Comparison of ENCODE assay signal across 15 cellular contexts in the genomic region with DNA sequence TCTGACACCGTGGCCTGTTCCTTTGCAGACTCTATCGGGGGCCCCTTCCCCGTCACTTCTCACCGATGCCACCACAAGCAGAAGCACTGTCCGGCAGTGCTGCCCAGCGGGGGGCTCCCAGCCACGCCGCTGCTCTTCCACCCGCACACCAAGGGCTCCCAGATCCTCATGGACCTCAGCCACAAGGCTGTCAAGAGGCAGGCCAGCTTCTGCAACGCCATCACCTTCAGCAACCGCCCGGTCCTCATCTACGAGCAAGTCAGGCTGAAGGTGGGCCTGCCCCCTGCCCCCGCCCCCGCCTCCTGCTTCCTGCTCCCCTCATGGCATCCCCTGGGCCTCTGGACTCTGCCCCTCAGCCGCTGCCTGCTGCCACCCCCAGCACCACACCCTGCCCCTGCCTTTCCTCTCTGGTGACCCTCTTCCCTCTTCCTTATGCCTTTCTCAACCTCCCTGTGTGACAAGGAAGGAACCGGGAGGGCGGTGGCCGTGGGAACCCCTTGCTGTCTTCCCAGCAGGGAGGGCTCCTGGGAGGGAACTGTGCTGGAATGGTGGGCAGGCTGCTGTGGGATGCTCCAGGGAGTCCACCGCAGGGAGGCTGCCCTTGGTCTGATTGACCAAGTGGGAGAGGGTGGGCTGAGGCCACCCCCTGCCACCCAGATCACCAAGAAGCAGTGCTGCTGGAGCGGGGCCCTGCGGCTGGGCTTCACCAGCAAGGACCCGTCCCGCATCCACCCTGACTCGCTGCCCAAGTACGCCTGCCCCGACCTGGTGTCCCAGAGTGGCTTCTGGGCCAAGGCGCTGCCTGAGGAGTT.
DNase-seq lines count a peak whose midpoint lies in the region; ATAC-seq, FAIRE-seq and TF ChIP-seq lines count a peak whose summit lies in the region.
"Had no signal": no experiment of that assay in that cellular context is flagged by ENCODE, and none has a peak within 500 bp of the region (broad histone marks: within the 10 kb centered on the region; RNA-seq: fewer than 3 reads in every experiment).

No MANE protein-coding gene starts in this region.

- no peak overlapping the region for H3K27ac ChIP-seq in HepG2 (ENCODE audit: extremely low read length, insufficient read depth, low read length)
- H3K27ac ChIP-seq: BLaER1 treated with 17β-estradiol and CSF1 and Interleukin-3, amounts not matched to agents 10 nM and 100 nM had no signal

- intact Hi-C loops in HepG2 (cut with micrococcal nuclease; ENCODE audit: unreplicated experiment): no loop called here
- intact Hi-C loops in sciatic nerve (cut with DNase I): no loop called here

- H3K9me3 ChIP-seq in HepG2 (ENCODE audit: low read length): no peaks in the 10 kb centered on the region
- H3K9me3 ChIP-seq: BLaER1 treated with 17β-estradiol and CSF1 and Interleukin-3, amounts not matched to agents 10 nM and 100 nM had no signal

- no peak overlapping the region for H2AFZ ChIP-seq in HepG2 (ENCODE audit: low read length)
- H2AFZ ChIP-seq: GM23338 had no signal

- in situ Hi-C loops in HepG2 (cut with HindIII; ENCODE audit: extremely low pct_ligation_motif_present, low pct_unique_long_range_greater_than_20kb): no loop called here

- TF ChIP-seq POLR2A in HepG2 (IDR thresholded peaks at IDR 0.05; ENCODE audit: insufficient read depth in 1 of 2, low read depth in 2 of 2, low read length in 2 of 2): no peak

- H3K27me3 ChIP-seq in HepG2 (ENCODE audit: control insufficient read depth in 1 of 2, insufficient read depth in 2 of 2, low read length in 2 of 2): peaks cover 10 to 82% of the 10 kb centered on the region in 2 experiments; a peak in 4 of 5 replicates
- H3K27me3 ChIP-seq: BLaER1 treated with 17β-estradiol and CSF1 and Interleukin-3, amounts not matched to agents 10 nM and 100 nM had no signal

- H3K36me3 ChIP-seq in HepG2 (replicated peaks in 1 of 2; ENCODE audit: control insufficient read depth in 1 of 2, insufficient read depth in 2 of 2, low read length in 2 of 2): no peaks in the 10 kb centered on the region
- H3K36me3 ChIP-seq: BLaER1 treated with 17β-estradiol and CSF1 and Interleukin-3, amounts not matched to agents 10 nM and 100 nM had no signal

- H3K9me3 Mint-ChIP-seq in stimulated activated naive CD8-positive, alpha-beta T cell treated with anti-CD3 and anti-CD28 coated beads, Interleukin-15, amount 100 ng/mL, for 72 hours: no peaks in the 10 kb centered on the region
- H3K9me3 Mint-ChIP-seq: GM23338, IgD-negative memory B cell had no signal

- FAIRE-seq in HepG2 (lab: Jason Lieb, UNC): no peak

- H3K4me1 Mint-ChIP-seq in stimulated activated naive CD8-positive, alpha-beta T cell treated with anti-CD3 and anti-CD28 coated beads, Interleukin-15, amount 100 ng/mL, for 72 hours: no peaks in the 10 kb centered on the region
- H3K4me1 Mint-ChIP-seq: CD4-positive, CD25-positive, alpha-beta regulatory T cell; GM23338; IgD-negative memory B cell had no signal

- WGBS in HepG2 (ENCODE audit: low lambda C conversion rate): 52% methylated on average over 23 of the region's 28 CpGs

- BruUV-seq in HepG2 (replicated peaks; lab: Mats Ljungman, UMichigan): no TSS peak

- H3K79me2 ChIP-seq in HepG2 (ENCODE audit: insufficient read depth, low read length): no peaks in the 10 kb centered on the region

- no peaks in the 10 kb centered on the region for H4K20me1 ChIP-seq in HepG2 (ENCODE audit: insufficient read depth, low read length)
- H4K20me1 ChIP-seq: BLaER1 treated with 17β-estradiol and CSF1 and Interleukin-3, amounts not matched to agents 10 nM and 100 nM had no signal

- no peak for TF ChIP-seq RAD21 in HepG2 (CRISPR knock-in tag; IDR thresholded peaks at IDR 0.05)

- no peak overlapping the region; a peak in 1 of 6 replicates for H3K4me3 ChIP-seq in HepG2 (replicated peaks in 1 of 3; ENCODE audit: insufficient read depth in 1 of 3, low read depth in 2 of 3, low read length in 3 of 3)
- H3K4me3 ChIP-seq: BLaER1 treated with 17β-estradiol and CSF1 and Interleukin-3, amounts not matched to agents 10 nM and 100 nM; GM23338 had no signal

- peak overlapping the region; percentile 51; the same call in 1 of the 2 replicates for H3K4me2 ChIP-seq in HepG2 (ENCODE audit: low read depth, low read length)
- H3K4me2 ChIP-seq: BLaER1 treated with 17β-estradiol and CSF1 and Interleukin-3, amounts not matched to agents 10 nM and 100 nM; GM23338 had no signal

- POLR2A ChIA-PET in HepG2 (lab: Yijun Ruan, JAX): no interaction called here

- H3K9ac ChIP-seq in HepG2 (ENCODE audit: insufficient read depth, low read depth, low read length): no peak overlapping the region
- H3K9ac ChIP-seq: BLaER1 treated with 17β-estradiol and CSF1 and Interleukin-3, amounts not matched to agents 10 nM and 100 nM had no signal

- peaks cover 48% of the 10 kb centered on the region for H3K4me1 ChIP-seq in HepG2 (ENCODE audit: insufficient read depth, low read length)

- no peak overlapping the region for H3K4me3 Mint-ChIP-seq in stimulated activated naive CD8-positive, alpha-beta T cell treated with anti-CD3 and anti-CD28 coated beads, Interleukin-15, amount 100 ng/mL, for 72 hours
- H3K4me3 Mint-ChIP-seq: CD4-positive, CD25-positive, alpha-beta regulatory T cell; GM23338 had no signal

- ATAC-seq in stimulated activated naive CD8-positive, alpha-beta T cell treated with anti-CD3 and anti-CD28 coated beads, Interleukin-15, amount 100 ng/mL, for 72 hours: peak; percentile 38
- no peak for ATAC-seq in stimulated activated naive CD8-positive, alpha-beta T cell treated with anti-CD3 and anti-CD28 coated beads, Interleukin-15, Interleukin-2, amounts not matched to agents 100 U/mL and 50 U/mL, for 24 hours
- ATAC-seq in HepG2 (peak; percentile 31), sciatic nerve (peak; percentile 23)
- ATAC-seq: GM23338 had no signal

- DNase-seq in stimulated activated naive CD8-positive, alpha-beta T cell treated with anti-CD3 and anti-CD28 coated beads, Interleukin-15, amount 100 ng/mL, for 72 hours: no peak
- DNase-seq in stimulated activated naive CD8-positive, alpha-beta T cell treated with anti-CD3 and anti-CD28 coated beads, Interleukin-15, Interleukin-2, amounts not matched to agents 100 U/mL and 50 U/mL, for 24 hours: no peak
- DNase-seq in HepG2 (ENCODE audit: low spot score) (no peak), sciatic nerve (ENCODE audit: low spot score) (no peak), iPS-NIHi7 (ENCODE audit: extremely low spot score) (no peak), NCI-H187 treated with DMSO at 0.1 percent for 48 hours (lab: John Stamatoyannopoulos, UW) (no peak), NCI-H2029 (lab: John Stamatoyannopoulos, UW) (no peak)
- DNase-seq: ACHN; CD4-positive, CD25-positive, alpha-beta regulatory T cell; DMS53; GF-D8; H7 had no signal

- TF ChIP-seq EP300 in HepG2 (IDR thresholded peaks at IDR 0.05; ENCODE audit: low read depth in 2 of 2, low read length in 2 of 2): no peak
- no peak for TF ChIP-seq EP300 in HepG2 (CRISPR knock-in tag; IDR thresholded peaks at IDR 0.05; ENCODE audit: borderline replicate concordance)

- H3K27ac Mint-ChIP-seq in stimulated activated naive CD8-positive, alpha-beta T cell treated with anti-CD3 and anti-CD28 coated beads, Interleukin-15, amount 100 ng/mL, for 72 hours: peak overlapping the region in 1 of 2 donors; percentile 42
- H3K27ac Mint-ChIP-seq: CD4-positive, CD25-positive, alpha-beta regulatory T cell; GM23338; IgD-negative memory B cell had no signal

- CTCF ChIA-PET in HepG2 (lab: Yijun Ruan, JAX; ENCODE audit: low intra/inter-chr PET ratio, low total read pairs): no interaction called here

- H3K27me3 Mint-ChIP-seq in stimulated activated naive CD8-positive, alpha-beta T cell treated with anti-CD3 and anti-CD28 coated beads, Interleukin-15, amount 100 ng/mL, for 72 hours: peaks cover 15% of the 10 kb centered on the region

- TF ChIP-seq CTCF in HepG2 (CRISPR knock-in tag; IDR thresholded peaks at IDR 0.05): no peak

TF ChIP-seq in HepG2, 621 proteins besides CTCF, POLR2A, EP300 and RAD21 (continues in another document):
- TF ChIP-seq, protein P1, sequence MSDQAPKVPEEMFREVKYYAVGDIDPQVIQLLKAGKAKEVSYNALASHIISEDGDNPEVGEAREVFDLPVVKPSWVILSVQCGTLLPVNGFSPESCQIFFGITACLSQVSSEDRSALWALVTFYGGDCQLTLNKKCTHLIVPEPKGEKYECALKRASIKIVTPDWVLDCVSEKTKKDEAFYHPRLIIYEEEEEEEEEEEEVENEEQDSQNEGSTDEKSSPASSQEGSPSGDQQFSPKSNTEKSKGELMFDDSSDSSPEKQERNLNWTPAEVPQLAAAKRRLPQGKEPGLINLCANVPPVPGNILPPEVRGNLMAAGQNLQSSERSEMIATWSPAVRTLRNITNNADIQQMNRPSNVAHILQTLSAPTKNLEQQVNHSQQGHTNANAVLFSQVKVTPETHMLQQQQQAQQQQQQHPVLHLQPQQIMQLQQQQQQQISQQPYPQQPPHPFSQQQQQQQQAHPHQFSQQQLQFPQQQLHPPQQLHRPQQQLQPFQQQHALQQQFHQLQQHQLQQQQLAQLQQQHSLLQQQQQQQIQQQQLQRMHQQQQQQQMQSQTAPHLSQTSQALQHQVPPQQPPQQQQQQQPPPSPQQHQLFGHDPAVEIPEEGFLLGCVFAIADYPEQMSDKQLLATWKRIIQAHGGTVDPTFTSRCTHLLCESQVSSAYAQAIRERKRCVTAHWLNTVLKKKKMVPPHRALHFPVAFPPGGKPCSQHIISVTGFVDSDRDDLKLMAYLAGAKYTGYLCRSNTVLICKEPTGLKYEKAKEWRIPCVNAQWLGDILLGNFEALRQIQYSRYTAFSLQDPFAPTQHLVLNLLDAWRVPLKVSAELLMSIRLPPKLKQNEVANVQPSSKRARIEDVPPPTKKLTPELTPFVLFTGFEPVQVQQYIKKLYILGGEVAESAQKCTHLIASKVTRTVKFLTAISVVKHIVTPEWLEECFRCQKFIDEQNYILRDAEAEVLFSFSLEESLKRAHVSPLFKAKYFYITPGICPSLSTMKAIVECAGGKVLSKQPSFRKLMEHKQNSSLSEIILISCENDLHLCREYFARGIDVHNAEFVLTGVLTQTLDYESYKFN (CRISPR knock-in tag; conservative IDR thresholded peaks at IDR 0.05): peak; percentile 57
- TF ChIP-seq, protein P2, sequence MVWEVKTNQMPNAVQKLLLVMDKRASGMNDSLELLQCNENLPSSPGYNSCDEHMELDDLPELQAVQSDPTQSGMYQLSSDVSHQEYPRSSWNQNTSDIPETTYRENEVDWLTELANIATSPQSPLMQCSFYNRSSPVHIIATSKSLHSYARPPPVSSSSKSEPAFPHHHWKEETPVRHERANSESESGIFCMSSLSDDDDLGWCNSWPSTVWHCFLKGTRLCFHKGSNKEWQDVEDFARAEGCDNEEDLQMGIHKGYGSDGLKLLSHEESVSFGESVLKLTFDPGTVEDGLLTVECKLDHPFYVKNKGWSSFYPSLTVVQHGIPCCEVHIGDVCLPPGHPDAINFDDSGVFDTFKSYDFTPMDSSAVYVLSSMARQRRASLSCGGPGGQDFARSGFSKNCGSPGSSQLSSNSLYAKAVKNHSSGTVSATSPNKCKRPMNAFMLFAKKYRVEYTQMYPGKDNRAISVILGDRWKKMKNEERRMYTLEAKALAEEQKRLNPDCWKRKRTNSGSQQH (CRISPR knock-in tag; IDR thresholded peaks at IDR 0.05; ENCODE audit: low read depth): no peak
- no peak for TF ChIP-seq ZNF251 (CRISPR knock-in tag; IDR thresholded peaks at IDR 0.05)
- TF ChIP-seq HNRNPL (IDR thresholded peaks at IDR 0.05; ENCODE audit: low read depth, low read length): 0 out of 2 replicates have a peak, but pooled peaks have one; percentile 16
- TF ChIP-seq CENPX (CRISPR knock-in tag; IDR thresholded peaks at IDR 0.05): no peak
